19 cellular contexts compared by ENCODE assay signal in genomic region chr7:153604-154003, GRCh38. TPM values are rescaled to one million over a fixed set of nuclear protein-coding genes. Genes with fewer than 3 reads are reported as not detected.
DNase-seq lines count a peak whose midpoint lies in the region; ATAC-seq and TF ChIP-seq lines count a peak whose summit lies in the region.
"Had no signal": no experiment of that assay in that cellular context is flagged by ENCODE, and none has a peak within 500 bp of the region (broad histone marks: within the 10 kb centered on the region; RNA-seq: fewer than 3 reads in every experiment).

No MANE protein-coding gene starts in this region.

- peaks cover 2% of the 10 kb centered on the region for H3K4me1 Mint-ChIP-seq in endothelial cell (ENCODE audit: unreplicated experiment)

- no peak overlapping the region for H2BK12ac ChIP-seq in neuronal stem cell (ENCODE audit: low read length)

- peaks cover 26% of the 10 kb centered on the region for H3K4me1 ChIP-seq in left ventricle myocardium inferior
- H3K4me1 ChIP-seq in neuronal stem cell (ENCODE audit: control insufficient read depth in 2 of 2, insufficient read depth in 1 of 2, low read depth in 1 of 2, low read length in 2 of 2): peaks cover 7 to 13% of the 10 kb centered on the region in 2 donors
- H3K4me1 ChIP-seq in tibial artery: peaks cover 0 to 24% (median 12%) of the 10 kb centered on the region in 4 donors

- H3K36me3 ChIP-seq in left ventricle myocardium inferior (no peaks in the 10 kb centered on the region), neuronal stem cell (replicated peaks in 1 of 2; ENCODE audit: control insufficient read depth in 2 of 2, insufficient read depth in 2 of 2, low read length in 2 of 2) (no peaks in the 10 kb centered on the region), tibial artery (no peaks in the 10 kb centered on the region)
- H3K36me3 ChIP-seq: SJSA1 had no signal

- no peak overlapping the region for H3K4me2 ChIP-seq in neuronal stem cell (ENCODE audit: insufficient read depth, low read length, poor library complexity, severe bottlenecking)

- no peak overlapping the region for H2AFZ ChIP-seq in neuronal stem cell (ENCODE audit: low read length)

- no peak overlapping the region for H3K4me3 Mint-ChIP-seq in endothelial cell (ENCODE audit: unreplicated experiment)
- H3K4me3 Mint-ChIP-seq: CD8-positive, alpha-beta T cell had no signal

- no peaks in the 10 kb centered on the region for H3K79me1 ChIP-seq in neuronal stem cell (ENCODE audit: low read depth, low read length)

- peak overlapping the region; percentile 86 for H3K27ac ChIP-seq in cingulate gyrus (ENCODE audit: low read depth, low read length)
- H3K27ac ChIP-seq in left ventricle myocardium inferior (replicated peaks): peak overlapping the region; percentile 81
- no peak overlapping the region for H3K27ac ChIP-seq in neuronal stem cell (replicated peaks; ENCODE audit: low read length)
- peak overlapping the region; percentile 9 to 40 for H3K27ac ChIP-seq in tibial artery
- H3K27ac ChIP-seq: SJSA1 had no signal

- no peaks in the 10 kb centered on the region for H3K9me3 Mint-ChIP-seq in endothelial cell (ENCODE audit: unreplicated experiment)
- H3K9me3 Mint-ChIP-seq: CD8-positive, alpha-beta T cell had no signal

- intact Hi-C loops in left ventricle myocardium inferior (cut with micrococcal nuclease): no loop called here
- intact Hi-C loops in tibial artery (cut with DNase I; ENCODE audit: low total_unique reads): no loop called here

- H3K23ac ChIP-seq in neuronal stem cell (ENCODE audit: low read depth, low read length, poor library complexity): peak overlapping the region; percentile 31

- peaks cover 3% of the 10 kb centered on the region for H3K36me3 Mint-ChIP-seq in endothelial cell (ENCODE audit: low read depth, unreplicated experiment)
- H3K36me3 Mint-ChIP-seq: CD8-positive, alpha-beta T cell had no signal

- peaks cover 5% of the 10 kb centered on the region for H3K27me3 Mint-ChIP-seq in endothelial cell (ENCODE audit: unreplicated experiment)

- no peak overlapping the region for H3K4ac ChIP-seq in neuronal stem cell (ENCODE audit: low read length)

- no peak overlapping the region for H2BK5ac ChIP-seq in neuronal stem cell (ENCODE audit: low read length)

- peak overlapping the region; percentile 63 for H2AK5ac ChIP-seq in neuronal stem cell (ENCODE audit: low read depth, low read length)

- H3K4me3 ChIP-seq in left ventricle myocardium inferior (no peak overlapping the region), neuronal stem cell (ENCODE audit: low read length in 2 of 2) (no peak overlapping the region), tibial artery (no peak overlapping the region)
- H3K4me3 ChIP-seq: SJSA1 had no signal

- H2BK15ac ChIP-seq in neuronal stem cell (ENCODE audit: low read length): no peak overlapping the region

- H2BK120ac ChIP-seq in neuronal stem cell (ENCODE audit: low read depth, low read length): no peak overlapping the region

- DNase-seq in left ventricle myocardium inferior (no peak), neuronal stem cell (ENCODE audit: low spot score) (no peak), tibial artery (peak in 1 of 2 donors; percentile 75), NCI-H146 treated with DMSO at 0.1 percent for 48 hours (lab: John Stamatoyannopoulos, UW; ENCODE audit: unreplicated experiment) (no peak), ecto neural progenitor cell (ENCODE audit: low spot score) (no peak), endothelial cell (ENCODE audit: low spot score) (no peak)
- DNase-seq: ACHN; AML-193; CD8-positive, alpha-beta T cell; NCI-H1417 treated with DMSO at 0.1 percent for 48 hours; NCI-H2029; NCI-H2171 treated with DMSO at 0.1 percent for 48 hours; NCI-H446 treated with DMSO at 0.1 percent for 48 hours; NCI-H748 treated with DMSO at 0.1 percent for 48 hours; RPMI8226 had no signal

- H3K9me3 ChIP-seq in left ventricle myocardium inferior (replicated peaks) (no peaks in the 10 kb centered on the region), neuronal stem cell (replicated peaks in 1 of 2; ENCODE audit: control insufficient read depth in 2 of 2, insufficient read depth in 1 of 2, low read depth in 1 of 2, low read length in 2 of 2) (no peaks in the 10 kb centered on the region), tibial artery (no peaks in the 10 kb centered on the region)
- H3K9me3 ChIP-seq: SJSA1 had no signal

- no peak overlapping the region for H3K27ac Mint-ChIP-seq in endothelial cell (ENCODE audit: unreplicated experiment)
- H3K27ac Mint-ChIP-seq: CD8-positive, alpha-beta T cell had no signal

- no peak overlapping the region for H4K8ac ChIP-seq in neuronal stem cell (ENCODE audit: low read depth, low read length)

- no peak for ATAC-seq in GM19035 (IDR thresholded peaks at IDR 0.05; ENCODE audit: unreplicated experiment)
- ATAC-seq: CD8-positive, alpha-beta T cell; HCT116 had no signal

- H3K18ac ChIP-seq in neuronal stem cell (ENCODE audit: low read length): no peak overlapping the region

- H3K9ac ChIP-seq in neuronal stem cell (ENCODE audit: low read depth, low read length, poor library complexity): no peak overlapping the region

- H3K27me3 ChIP-seq in left ventricle myocardium inferior (ENCODE audit: low read depth) (no peaks in the 10 kb centered on the region), neuronal stem cell (ENCODE audit: control insufficient read depth in 3 of 3, insufficient read depth in 3 of 3, low read depth in 1 of 3, low read length in 3 of 3) (peaks cover 0 to 23% (median 0%) of the 10 kb centered on the region in 3 experiments), tibial artery (no peaks in the 10 kb centered on the region)
- H3K27me3 ChIP-seq: SJSA1 had no signal

- no peak for TF ChIP-seq CTCF in left ventricle myocardium inferior (IDR thresholded peaks at IDR 0.05; ENCODE audit: borderline replicate concordance)
- TF ChIP-seq CTCF in tibial artery (IDR thresholded peaks at IDR 0.05): no peak
- no peak for TF ChIP-seq CTCF in endothelial cell (IDR thresholded peaks at IDR 0.05; ENCODE audit: unreplicated experiment)

- no peak overlapping the region for H3K14ac ChIP-seq in neuronal stem cell (ENCODE audit: low read length)

- H4K91ac ChIP-seq in neuronal stem cell (ENCODE audit: low read depth, low read length, poor library complexity): no peak overlapping the region

- no CpG with 5 or more reads among the region's 13 CpGs for WGBS in neuronal stem cell (ENCODE audit: extremely low coverage in 2 of 2, insufficient read length in 2 of 2, insufficient replicate concordance in 1 of 2), 2 donors

RNA-seq across cellular contexts. Expression of gene FAM20C, which starts 38.8 kb away (rescaled TPM):
- total RNA-seq in left ventricle myocardium inferior (22.2 TPM), endothelial cell (ENCODE audit: unreplicated experiment) (3.1 TPM)
- polyA plus RNA-seq in neuronal stem cell (2013, experiment 1 of 2): 7.3 TPM
- 7.3 TPM for polyA plus RNA-seq in neuronal stem cell (2013, experiment 2 of 2)
